Comparison of ENCODE assay signal across 30 cellular contexts in the genomic region with DNA sequence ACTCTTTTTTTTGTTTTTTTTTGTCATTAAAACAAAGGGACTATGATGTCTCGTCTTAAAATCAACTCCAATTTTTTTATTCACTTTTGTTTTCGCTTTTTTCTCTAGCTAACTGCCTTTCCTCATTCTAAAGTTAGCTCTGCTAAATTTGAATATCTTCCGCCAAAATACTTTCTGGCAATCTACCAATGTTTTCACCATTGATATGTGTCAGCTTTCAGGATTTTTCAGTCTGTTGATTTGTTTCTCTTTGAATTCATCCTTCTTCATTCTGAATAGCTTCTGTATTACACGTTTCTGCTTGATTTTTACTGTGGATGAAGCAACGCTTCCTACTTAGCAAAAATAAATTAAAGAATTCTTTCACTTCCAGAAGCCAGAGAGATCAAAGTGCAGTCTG. TPM values are rescaled to one million over a fixed set of nuclear protein-coding genes. Genes with fewer than 3 reads are reported as not detected.
A peak's percentile ranks its signal among the peaks of the same experiment; 100 is the strongest.
DNase-seq lines count a peak whose midpoint lies in the region; ATAC-seq, FAIRE-seq and TF ChIP-seq lines count a peak whose summit lies in the region.
"Had no signal": no experiment of that assay in that cellular context is flagged by ENCODE, and none has a peak within 500 bp of the region (broad histone marks: within the 10 kb centered on the region; RNA-seq: fewer than 3 reads in every experiment).

No MANE protein-coding gene starts in this region.

- H2AFZ ChIP-seq in astrocyte (ENCODE audit: low read depth, low read length): no peak overlapping the region

- no peak for ATAC-seq in GM18861 (IDR thresholded peaks at IDR 0.05; ENCODE audit: unreplicated experiment)
- ATAC-seq: activated naive CD4-positive, alpha-beta T cell treated with anti-CD3 and anti-CD28 coated beads, Interleukin-2, amount 50 U/mL, for 72 hours; K562; psoas muscle; T-cell had no signal

- H3K9ac ChIP-seq in astrocyte (ENCODE audit: low read length): no peak overlapping the region

- H3K4me3 ChIP-seq in astrocyte (ENCODE audit: insufficient read depth, low read depth, low read length) (no peak overlapping the region), fibroblast of the aortic adventitia (ENCODE audit: low read depth, low read length) (no peak overlapping the region)
- H3K4me3 ChIP-seq: HAP-1, K562, psoas muscle had no signal

- no peaks in the 10 kb centered on the region for H3K36me3 ChIP-seq in astrocyte (ENCODE audit: insufficient read depth, low read length)
- H3K36me3 ChIP-seq: HAP-1, neutrophil had no signal

- H3K79me2 ChIP-seq in astrocyte (ENCODE audit: insufficient read depth, low read length): no peaks in the 10 kb centered on the region

- H3K27me3 ChIP-seq in astrocyte (ENCODE audit: insufficient read depth, low read length): no peaks in the 10 kb centered on the region
- H3K27me3 ChIP-seq: neutrophil had no signal

- DNase-seq in G401 (ENCODE audit: low spot score) (peak; percentile 30), astrocyte (ENCODE audit: low read depth) (peak; percentile 16), fibroblast of the aortic adventitia (ENCODE audit: low read depth) (peak; percentile 21), renal cortical epithelial cell (ENCODE audit: low read depth) (peak; percentile 16), NCI-H1694 treated with DMSO at 0.1 percent for 48 hours (lab: John Stamatoyannopoulos, UW) (no peak), NCI-H2081 (lab: John Stamatoyannopoulos, UW) (no peak)
- DNase-seq: activated CD4-positive, alpha-beta memory T cell treated with anti-CD3 and anti-CD28 coated beads for 36 hours; activated CD4-positive, CD25-positive, alpha-beta regulatory T cell; anterior cingulate cortex; C1 segment of cervical spinal cord; Caco-2; NCI-H1105 treated with DMSO at 0.1 percent for 48 hours; NCI-H2029 treated with DMSO at 0.1 percent for 48 hours; NCI-H345; psoas muscle; small intestine; stimulated activated CD4-positive, alpha-beta T cell treated with anti-CD3 and anti-CD28 coated beads, Interleukin-2, amount 100 ng/mL, for 24 hours; T-cell; trophoblast cell had no signal

- no peaks in the 10 kb centered on the region for H3K4me1 ChIP-seq in astrocyte (ENCODE audit: insufficient read depth, low read length)
- H3K4me1 ChIP-seq: Caco-2, psoas muscle had no signal

- H3K9me3 Mint-ChIP-seq in astrocyte (ENCODE audit: unreplicated experiment): peaks cover 5% of the 10 kb centered on the region

- no peak overlapping the region for H3K27ac ChIP-seq in astrocyte (ENCODE audit: low read depth, low read length)
- H3K27ac ChIP-seq: neutrophil, psoas muscle had no signal

- H3K27ac Mint-ChIP-seq in astrocyte (ENCODE audit: unreplicated experiment): no peak overlapping the region
- H3K27ac Mint-ChIP-seq: activated CD4-positive, alpha-beta memory T cell treated with anti-CD3 and anti-CD28 coated beads for 36 hours; activated naive CD4-positive, alpha-beta T cell treated with anti-CD3 and anti-CD28 coated beads, Interleukin-2, amount 50 U/mL, for 72 hours; memory B cell; T-cell had no signal

- H3K4me3 Mint-ChIP-seq in astrocyte (ENCODE audit: unreplicated experiment): no peak overlapping the region
- H3K4me3 Mint-ChIP-seq: activated CD4-positive, alpha-beta memory T cell treated with anti-CD3 and anti-CD28 coated beads for 36 hours; central memory CD8-positive, alpha-beta T cell; memory B cell; T-cell had no signal

- no peaks in the 10 kb centered on the region for H4K20me1 ChIP-seq in astrocyte (ENCODE audit: insufficient read depth, low read length)

- peaks cover 4% of the 10 kb centered on the region for H3K4me1 Mint-ChIP-seq in astrocyte (ENCODE audit: low read depth, unreplicated experiment)
- H3K4me1 Mint-ChIP-seq: central memory CD8-positive, alpha-beta T cell; memory B cell; T-cell had no signal

- H3K27me3 Mint-ChIP-seq in astrocyte (ENCODE audit: low read depth, unreplicated experiment): no peaks in the 10 kb centered on the region
- H3K27me3 Mint-ChIP-seq: activated CD4-positive, alpha-beta memory T cell treated with anti-CD3 and anti-CD28 coated beads for 36 hours; central memory CD8-positive, alpha-beta T cell; memory B cell; T-cell had no signal

- FAIRE-seq in astrocyte (lab: Jason Lieb, UNC): no peak
- FAIRE-seq: GM18507, K562, small intestine had no signal

- in situ Hi-C loops in G401 (cut with HindIII; ENCODE audit: low sequenced_read_pairs): no loop called here

- H3K36me3 Mint-ChIP-seq in astrocyte (ENCODE audit: low read depth, unreplicated experiment): no peaks in the 10 kb centered on the region
- H3K36me3 Mint-ChIP-seq: activated CD4-positive, alpha-beta memory T cell treated with anti-CD3 and anti-CD28 coated beads for 36 hours; memory B cell; T-cell had no signal

- TF ChIP-seq CTCF in astrocyte (IDR thresholded peaks at IDR 0.05; ENCODE audit: insufficient read depth, low read depth, low read length) (no peak), fibroblast of the aortic adventitia (IDR thresholded peaks at IDR 0.05; ENCODE audit: insufficient read depth, low read length) (no peak)

- H3K4me2 ChIP-seq in astrocyte (ENCODE audit: low read length): no peak overlapping the region

- H3K9me3 ChIP-seq in astrocyte (ENCODE audit: insufficient read depth, low read depth, low read length): no peaks in the 10 kb centered on the region
- H3K9me3 ChIP-seq: Caco-2, HAP-1, neutrophil, psoas muscle had no signal

RNA-seq across cellular contexts. Expression of a gene that starts 38.7 kb away (rescaled TPM):
- 0.31 TPM in 1 of 2 replicates, not detected in the other for total RNA-seq in G401 (2014; rRNA removed; shearing (Covaris generic))
- total RNA-seq in astrocyte: 8.4 and 8.9 TPM in 2 replicates
- total RNA-seq in fibroblast of the aortic adventitia (ENCODE audit: low replicate concordance): 2.7 and 16.9 TPM in 2 replicates
- total RNA-seq in renal cortical epithelial cell: 0.87 and 2.3 TPM in 2 replicates
- total RNA-seq: activated CD4-positive, alpha-beta memory T cell treated with anti-CD3 and anti-CD28 coated beads for 36 hours; Caco-2; HT1080; K562; MCF 10A; RPMI7951 had no signal

Comparison
In these comparisons a context has a peak if more than half of its experiments do, and no peak if none do; other contexts are left out.
1. DNase-seq: peak in G401 (single experiment), astrocyte (single experiment), fibroblast of the aortic adventitia (single experiment) and renal cortical epithelial cell (single experiment); none in NCI-H1694 treated with DMSO at 0.1 percent for 48 hours (single experiment) and NCI-H2081 (0 of 2).